Comparison of ENCODE assay signal across 30 cellular contexts in genomic region chr3:52615178-52615577, GRCh38.
"Had no signal": no experiment of that assay in that cellular context is flagged by ENCODE, and none has a peak within 500 bp of the region (broad histone marks: within the 10 kb centered on the region; RNA-seq: fewer than 3 reads in every experiment).

No MANE protein-coding gene starts in this region.

- DNase-seq: activated CD4-positive, alpha-beta memory T cell treated with anti-CD3 and anti-CD28 coated beads for 36 hours; activated CD4-positive, alpha-beta T cell treated with anti-CD3 and anti-CD28 coated beads, Interleukin-2, amount 10 ng/mL, durations not matched to agents 24 days and 14 days; activated CD4-positive, CD25-positive, alpha-beta regulatory T cell treated with anti-CD3 and anti-CD28 coated beads, Interleukin-2, amount 50 U/mL, for 72 hours; activated CD8-positive, alpha-beta memory T cell treated with anti-CD3 and anti-CD28 coated beads, Interleukin-2, amount 50 U/mL, for 4 hours; activated gamma-delta T cell; activated naive CD4-positive, alpha-beta T cell treated with anti-CD3 and anti-CD28 coated beads, Interleukin-2, amount 10 ng/mL, durations not matched to agents 7 days and 5 days; activated naive CD8-positive, alpha-beta T cell treated with anti-CD3 and anti-CD28 coated beads, Interleukin-2, amount 10 ng/mL, durations not matched to agents 7 days and 5 days; activated T-cell treated with anti-CD3 and anti-CD28 coated beads, Interleukin-2, amount 50 U/mL, for 1 hour; cortex of kidney; effector memory CD8-positive, alpha-beta T cell; head of caudate nucleus; hippocampal formation; kidney; left colon; midbrain; naive thymus-derived CD4-positive, alpha-beta T cell; nucleus accumbens; psoas muscle; sigmoid colon; small intestine; stimulated activated CD4-positive, alpha-beta T cell treated with anti-CD3 and anti-CD28 coated beads, Interleukin-4, amount 100 ng/mL, for 4 hours; stimulated activated CD8-positive, alpha-beta memory T cell treated with anti-CD3 and anti-CD28 coated beads, Interleukin-4, amount 100 ng/mL, for 48 hours; stimulated activated naive B cell treated with anti-CD40 and anti-IgM and Interleukin-4, amounts not matched to agents 10 μg/mL and 1 μg/mL and 100 μg/mL, for 72 hours; stomach; T-helper 2 cell; tibial artery; upper lobe of right lung had no signal

- H3K9ac ChIP-seq: parathyroid adenoma had no signal

- H2AFZ ChIP-seq: parathyroid adenoma had no signal

- H3K27me3 ChIP-seq: ascending aorta, sigmoid colon, stomach, suprapubic skin, tibial artery, upper lobe of right lung had no signal

- H3K4me1 ChIP-seq: ascending aorta, parathyroid adenoma, psoas muscle, sigmoid colon, stomach, suprapubic skin, tibial artery, upper lobe of right lung had no signal

- H3K4me3 ChIP-seq: ascending aorta, psoas muscle, sigmoid colon, stomach, suprapubic skin, tibial artery, upper lobe of right lung had no signal

- H3K27ac ChIP-seq: ascending aorta, parathyroid adenoma, psoas muscle, sigmoid colon, stomach, suprapubic skin, tibial artery, upper lobe of right lung had no signal

- H3K79me2 ChIP-seq: parathyroid adenoma had no signal

- H3K9me3 ChIP-seq: ascending aorta, psoas muscle, sigmoid colon, stomach, suprapubic skin, tibial artery, upper lobe of right lung had no signal
